ENCODE assay signal across 7 cellular contexts in genomic region chr1:12040457-12041051, GRCh38.
DNase-seq lines count a peak whose midpoint lies in the region; ATAC-seq and TF ChIP-seq lines count a peak whose summit lies in the region.

No MANE protein-coding gene starts in this region.

- TF ChIP-seq CTCF in GM13977 (IDR thresholded peaks at IDR 0.05; ENCODE audit: extremely low read depth, insufficient read depth, missing control alignments) = no peak

- peaks cover 3% of the 10 kb centered on the region for H3K4me1 ChIP-seq in adipocyte (ENCODE audit: control insufficient read depth, insufficient read depth, low read length)

- DNase-seq in GM13977 (ENCODE audit: low spot score) (peak; percentile 77), adipocyte (ENCODE audit: low read depth) (peak; percentile 65), stromal cell of bone marrow (ENCODE audit: low read depth) (peak; percentile 75), midbrain (lab: John Stamatoyannopoulos, UW) (no peak), caudate nucleus (lab: John Stamatoyannopoulos, UW) (no peak)

- no peak overlapping the region for H3K4me3 ChIP-seq in adipocyte (ENCODE audit: low read length)

- ATAC-seq in GM21423 (IDR thresholded peaks at IDR 0.05; ENCODE audit: unreplicated experiment) (peak; percentile 79), HG03565 (IDR thresholded peaks at IDR 0.05; ENCODE audit: unreplicated experiment) (peak; percentile 64)

- no peak overlapping the region for H3K9ac ChIP-seq in adipocyte (ENCODE audit: low read length)

- no peak overlapping the region for H3K27ac ChIP-seq in caudate nucleus (ENCODE audit: low read depth, low read length)

- H3K36me3 ChIP-seq in adipocyte (ENCODE audit: control insufficient read depth, insufficient read depth, low read length, severe bottlenecking) = no peaks in the 10 kb centered on the region

- H3K9me3 ChIP-seq in adipocyte (ENCODE audit: control insufficient read depth, low read length) = no peaks in the 10 kb centered on the region

- in situ Hi-C loops in GM13977 (cut with MboI; ENCODE audit: low pct_unique_long_range_greater_than_20kb, low sequenced_read_pairs, unreplicated experiment) = no loop called here

- H3K27me3 ChIP-seq in adipocyte (replicated peaks; ENCODE audit: control insufficient read depth, insufficient read depth, low read length) = peaks cover 25% of the 10 kb centered on the region

Comparison
In these comparisons a context has a peak if more than half of its experiments do, and no peak if none do; other contexts are left out.
1. DNase-seq: peak in GM13977 (single experiment), adipocyte (single experiment) and stromal cell of bone marrow (single experiment); none in midbrain (single experiment) and caudate nucleus (0 of 61).